ENCODE assay signal across 13 cellular contexts in genomic region chr2:233519787-233520611, GRCh38. TPM values are rescaled to one million over a fixed set of nuclear protein-coding genes. Genes with fewer than 3 reads are reported as not detected.
DNase-seq lines count a peak whose midpoint lies in the region; ATAC-seq, FAIRE-seq and TF ChIP-seq lines count a peak whose summit lies in the region.
"Had no signal": no experiment of that assay in that cellular context is flagged by ENCODE, and none has a peak within 500 bp of the region (broad histone marks: within the 10 kb centered on the region; RNA-seq: fewer than 3 reads in every experiment).

No MANE protein-coding gene starts in this region.

- H3K9me3 Mint-ChIP-seq in neural progenitor cell (no peaks in the 10 kb centered on the region), MCF 10A (ENCODE audit: unreplicated experiment) (no peaks in the 10 kb centered on the region)

- H3K4me3 ChIP-seq in pancreas (no peak overlapping the region), neural progenitor cell (no peak overlapping the region)
- no peak overlapping the region for H3K4me3 ChIP-seq in effector memory CD4-positive, alpha-beta T cell (ENCODE audit: insufficient read depth, low read depth, low read length, poor library complexity, severe bottlenecking)

- CTCF ChIA-PET in MCF 10A (lab: Yijun Ruan, JAX), result interaction anchor here (0.6 kb wide), 1 partner anchor 55 kb away, joined by 3 read pairs; no protein-coding TSS in a partner anchor

- H3K9me3 ChIP-seq in pancreas (no peaks in the 10 kb centered on the region), neural progenitor cell (ENCODE audit: low read depth) (no peaks in the 10 kb centered on the region)
- H3K9me3 ChIP-seq in effector memory CD4-positive, alpha-beta T cell (ENCODE audit: control insufficient read depth, low read length), result no peaks in the 10 kb centered on the region

- H3K27ac Mint-ChIP-seq in neural progenitor cell, result no peak overlapping the region
- no peak overlapping the region for H3K27ac Mint-ChIP-seq in MCF 10A (ENCODE audit: low read depth, unreplicated experiment)

- no peak overlapping the region for H2AFZ ChIP-seq in neural progenitor cell (replicated peaks)

- POLR2A ChIA-PET in MCF 10A (lab: Yijun Ruan, JAX), result interaction anchor here (0.6 to 0.7 kb wide), 2 partner anchors 39 to 171 kb away, joined by 3 read pairs; no protein-coding TSS in a partner anchor

- no peaks in the 10 kb centered on the region for H3F3A ChIP-seq in neural progenitor cell (ENCODE audit: low read depth)

- no peak overlapping the region for H3K4me2 ChIP-seq in neural progenitor cell

- ATAC-seq in GM18909 (IDR thresholded peaks at IDR 0.05; ENCODE audit: poor library complexity, unreplicated experiment) (peak; percentile 96), HG02678 (IDR thresholded peaks at IDR 0.05; ENCODE audit: unreplicated experiment) (peak; percentile 84), HG03558 (IDR thresholded peaks at IDR 0.05; ENCODE audit: extremely low read depth, unreplicated experiment) (peak; percentile 79), pancreas (no peak)
- ATAC-seq: left colon, right cardiac atrium had no signal

- no peaks in the 10 kb centered on the region for H3K4me1 Mint-ChIP-seq in neural progenitor cell
- no peaks in the 10 kb centered on the region for H3K4me1 Mint-ChIP-seq in MCF 10A (ENCODE audit: insufficient read depth, unreplicated experiment)

- H3K4me3 Mint-ChIP-seq in neural progenitor cell (no peak overlapping the region), MCF 10A (ENCODE audit: unreplicated experiment) (no peak overlapping the region)

- BruUV-seq in MCF 10A (replicated peaks; lab: Mats Ljungman, UMichigan), result no TSS peak

- peaks cover 13% of the 10 kb centered on the region for H3K36me3 Mint-ChIP-seq in neural progenitor cell
- H3K36me3 Mint-ChIP-seq in MCF 10A (ENCODE audit: insufficient read depth, unreplicated experiment), result peaks cover 69% of the 10 kb centered on the region

- TF ChIP-seq CTCF in pancreas (IDR thresholded peaks at IDR 0.05) (no peak), neural progenitor cell (IDR thresholded peaks at IDR 0.05) (no peak), MCF 10A (IDR thresholded peaks at IDR 0.05; ENCODE audit: unreplicated experiment) (no peak)

- H3K27me3 ChIP-seq in pancreas, result no peaks in the 10 kb centered on the region
- no peaks in the 10 kb centered on the region for H3K27me3 ChIP-seq in effector memory CD4-positive, alpha-beta T cell (replicated peaks; ENCODE audit: control insufficient read depth, insufficient read depth, low read length, poor library complexity, severe bottlenecking)
- H3K27me3 ChIP-seq in neural progenitor cell, result no peaks in the 10 kb centered on the region

- H3K27ac ChIP-seq in pancreas, result no peak overlapping the region
- no peak overlapping the region for H3K27ac ChIP-seq in effector memory CD4-positive, alpha-beta T cell (ENCODE audit: insufficient read depth, low read length, poor library complexity, severe bottlenecking)
- no peak overlapping the region for H3K27ac ChIP-seq in neural progenitor cell

- peaks cover 0 to 27% (median 4%) of the 10 kb centered on the region in 3 donors for H3K36me3 ChIP-seq in pancreas
- peaks cover 7% of the 10 kb centered on the region for H3K36me3 ChIP-seq in effector memory CD4-positive, alpha-beta T cell (ENCODE audit: control insufficient read depth, insufficient read depth, low read length)
- no peaks in the 10 kb centered on the region for H3K36me3 ChIP-seq in neural progenitor cell

- intact Hi-C loops in pancreas (cut with DNase I) (no loop called here), MCF 10A (cut with micrococcal nuclease) (no loop called here)

- H3K27me3 Mint-ChIP-seq in neural progenitor cell (ENCODE audit: insufficient read depth, low read depth) (no peaks in the 10 kb centered on the region), MCF 10A (ENCODE audit: insufficient read depth, unreplicated experiment) (no peaks in the 10 kb centered on the region)

- H3K4me1 ChIP-seq in pancreas (no peaks in the 10 kb centered on the region), neural progenitor cell (no peaks in the 10 kb centered on the region)
- no peaks in the 10 kb centered on the region for H3K4me1 ChIP-seq in effector memory CD4-positive, alpha-beta T cell (ENCODE audit: control insufficient read depth, insufficient read depth, low read length, poor library complexity, severe bottlenecking)

- FAIRE-seq in pancreas (lab: Jason Lieb, UNC), result peak; percentile 37

- H3K79me2 ChIP-seq in neural progenitor cell (ENCODE audit: low read depth), result no peaks in the 10 kb centered on the region

- H3K9ac ChIP-seq in neural progenitor cell, result no peak overlapping the region

- WGBS in pancreas, 2 donors, result 83 to 91% methylated on average over 3 of the region's 3 CpGs

- no peaks in the 10 kb centered on the region for H4K20me1 ChIP-seq in neural progenitor cell (ENCODE audit: low read depth)

- DNase-seq in pancreas, result no peak
- DNase-seq in effector memory CD4-positive, alpha-beta T cell, result no peak
- no peak for DNase-seq in neural progenitor cell (ENCODE audit: low spot score)
- no peak for DNase-seq in ureter (ENCODE audit: low spot score)
- DNase-seq in MCF 10A (ENCODE audit: unreplicated experiment), result no peak
- DNase-seq: aorta, erythroblast, GDM1, left colon, right cardiac atrium had no signal

RNA-seq across cellular contexts. Expression of gene USP40, which starts 46.6 kb away (rescaled TPM):
- total RNA-seq in pancreas (10 to 100 TPM; 17.2 to 33.3 (median 22.1) TPM), neural progenitor cell (ENCODE audit: low replicate concordance) (15.1 and 32.9 TPM in 2 replicates), ureter (79.2 TPM), MCF 10A (2022) (56.3 and 67.3 TPM in 2 replicates)
- polyA plus RNA-seq in pancreas, result 10 to 100 TPM; 34.5 to 34.7 TPM

Comparison
In these comparisons a context has a peak if more than half of its experiments do, and no peak if none do; other contexts are left out.
1. ATAC-seq: peak in GM18909 (single experiment), HG02678 (single experiment) and HG03558 (single experiment); none in pancreas (0 of 4).